ENCODE assay signal across 8 cellular contexts in the genomic region with DNA sequence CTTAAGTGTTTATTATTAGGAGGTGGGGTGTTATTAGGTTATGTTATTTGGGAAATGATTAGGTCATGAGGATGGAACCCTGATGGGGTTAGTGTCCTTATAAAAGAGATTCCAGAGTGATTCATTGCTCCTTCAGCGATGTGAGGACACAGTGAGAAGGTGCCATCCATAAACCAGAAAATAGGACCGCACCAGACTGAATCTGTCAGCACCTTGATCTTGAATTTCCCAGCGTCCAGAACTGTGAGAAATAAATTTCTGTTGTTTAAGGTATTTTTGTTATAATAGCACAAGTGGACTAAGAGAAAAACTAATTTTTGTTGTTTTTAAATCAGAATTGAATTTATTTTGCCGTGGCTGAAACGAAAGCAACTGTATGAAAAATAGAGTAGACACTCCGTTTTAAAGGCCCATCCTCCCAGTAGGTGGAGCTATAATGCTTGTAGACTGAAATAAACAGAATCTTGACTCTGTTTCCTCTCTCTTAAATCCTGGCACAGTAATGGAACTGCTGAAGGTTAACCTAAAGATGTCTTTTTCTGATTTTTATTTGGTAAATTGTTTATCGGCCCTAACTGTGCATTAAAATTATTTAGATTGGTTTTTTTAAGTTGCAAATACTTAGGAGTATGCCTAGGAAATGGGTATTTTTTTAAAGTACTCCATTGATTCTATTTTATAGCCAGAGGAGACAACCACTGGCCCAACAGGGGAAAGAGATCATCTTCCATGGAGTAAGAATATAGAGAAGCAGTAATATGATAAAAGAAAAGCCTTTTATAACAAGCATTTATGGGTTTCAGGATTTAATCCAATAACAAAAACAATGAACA.
A peak's percentile ranks its signal among the peaks of the same experiment; 100 is the strongest.
DNase-seq lines count a peak whose midpoint lies in the region; ATAC-seq and TF ChIP-seq lines count a peak whose summit lies in the region.

No MANE protein-coding gene starts in this region.

- no peaks in the 10 kb centered on the region for H3K4me1 ChIP-seq in Peyer's patch
- H3K4me1 ChIP-seq in mammary epithelial cell (ENCODE audit: insufficient read depth, low read length), result no peaks in the 10 kb centered on the region
- H3K4me1 ChIP-seq in subcutaneous abdominal adipose tissue (ENCODE audit: control insufficient read depth in 5 of 5, insufficient read depth in 5 of 5, low read length in 5 of 5), result peaks cover 0 to 4% (median 0%) of the 10 kb centered on the region in 5 donors

- peak; percentile 17 to 26 for DNase-seq in NCI-H187 (lab: John Stamatoyannopoulos, UW)
- no peak for DNase-seq in NCI-H187 treated with DMSO at 0.1 percent for 48 hours (lab: John Stamatoyannopoulos, UW)
- peak; percentile 50 for DNase-seq in HT-29 (ENCODE audit: low spot score)
- no peak for DNase-seq in Peyer's patch
- peak; percentile 40 for DNase-seq in mammary epithelial cell
- peak; percentile 73 for DNase-seq in left kidney (ENCODE audit: low read depth, low spot score)

- no peak overlapping the region for H3K27ac ChIP-seq in Peyer's patch
- H3K27ac ChIP-seq in mammary epithelial cell (ENCODE audit: insufficient read depth, low read depth, low read length), result no peak overlapping the region
- H3K27ac ChIP-seq in subcutaneous abdominal adipose tissue (ENCODE audit: low read depth, low read length), result no peak overlapping the region

- CTCF ChIA-PET in mammary epithelial cell (lab: Charles Lee; ENCODE audit: low non-redundant PET), result no interaction called here

- no peak for TF ChIP-seq POLR2A in Peyer's patch (IDR thresholded peaks at IDR 0.05)

- H4K20me1 ChIP-seq in mammary epithelial cell (ENCODE audit: insufficient read depth, low read length), result no peaks in the 10 kb centered on the region

- H3K9me3 ChIP-seq in Peyer's patch (no peaks in the 10 kb centered on the region), mammary epithelial cell (replicated peaks; ENCODE audit: insufficient read depth, low read length) (no peaks in the 10 kb centered on the region), subcutaneous abdominal adipose tissue (ENCODE audit: control insufficient read depth in 5 of 5, low read length in 5 of 5) (no peaks in the 10 kb centered on the region)

- H3K36me3 ChIP-seq in Peyer's patch (no peaks in the 10 kb centered on the region), mammary epithelial cell (ENCODE audit: insufficient read depth, low read length) (no peaks in the 10 kb centered on the region), subcutaneous abdominal adipose tissue (ENCODE audit: control insufficient read depth in 5 of 5, insufficient read depth in 5 of 5, low read length in 5 of 5) (no peaks in the 10 kb centered on the region)

- in situ Hi-C loops in mammary epithelial cell (cut with MboI; ENCODE audit: low sequenced_read_pairs in 2 of 2), result loop anchor here in 1 of 2 donors (10.0 kb wide), 1 partner anchor 313 kb away; no protein-coding TSS in a partner anchor

- H3K4me3 ChIP-seq in Peyer's patch, result peak overlapping the region in 2 of 4 donors; percentile 18 to 39
- peak overlapping the region; percentile 39 to 75 (median 57) for H3K4me3 ChIP-seq in mammary epithelial cell (replicated peaks in 1 of 3; ENCODE audit: insufficient read depth in 1 of 3, low read depth in 2 of 3, low read length in 3 of 3)
- H3K4me3 ChIP-seq in subcutaneous abdominal adipose tissue (ENCODE audit: low read depth in 1 of 5, low read length in 5 of 5), result peak overlapping the region; percentile 43 to 74 (median 60)

- no peaks in the 10 kb centered on the region for H3K27me3 ChIP-seq in Peyer's patch
- H3K27me3 ChIP-seq in mammary epithelial cell (ENCODE audit: insufficient read depth, low read length), result no peaks in the 10 kb centered on the region
- no peaks in the 10 kb centered on the region for H3K27me3 ChIP-seq in subcutaneous abdominal adipose tissue (ENCODE audit: control insufficient read depth in 5 of 5, insufficient read depth in 4 of 5, low read length in 5 of 5)

- H3K79me2 ChIP-seq in mammary epithelial cell (ENCODE audit: insufficient read depth, low read length), result no peaks in the 10 kb centered on the region

- WGBS in mammary epithelial cell (ENCODE audit: low coverage, missing lambda C conversion rate), result 8% methylated on average over 7 of the region's 7 CpGs

- intact Hi-C loops in mammary epithelial cell (cut with micrococcal nuclease), result loop anchor here (1.0 to 2.0 kb wide), 3 partner anchors 185 to 319 kb away; no protein-coding TSS in a partner anchor

- peak; percentile 85 for ATAC-seq in GM21367 (IDR thresholded peaks at IDR 0.05; ENCODE audit: unreplicated experiment)

- dilution Hi-C loops in mammary epithelial cell (cut with HindIII; ENCODE audit: low sequenced_read_pairs), result loop anchor here (5.0 kb wide), 1 partner anchor 65 kb away; no protein-coding TSS in a partner anchor

- H3K9ac ChIP-seq in mammary epithelial cell (ENCODE audit: insufficient read depth, low read length) (peak overlapping the region; percentile 27), subcutaneous abdominal adipose tissue (ENCODE audit: low read length in 5 of 5) (peak overlapping the region in 3 of 5 donors; percentile 25 to 77 (median 70))

- H2AFZ ChIP-seq in mammary epithelial cell (ENCODE audit: low read depth, low read length), result peak overlapping the region; percentile 76

- BruUV-seq in mammary epithelial cell (replicated peaks; lab: Mats Ljungman, UMichigan), result no TSS peak

- peak overlapping the region; percentile 83 for H3K4me2 ChIP-seq in mammary epithelial cell (ENCODE audit: insufficient read depth, low read depth, low read length)

- TF ChIP-seq CTCF in Peyer's patch (IDR thresholded peaks at IDR 0.05), result peak in 4 of 6 experiments; percentile 34 to 48 (median 46)
- TF ChIP-seq CTCF in mammary epithelial cell (conservative IDR thresholded peaks at IDR 0.05 in 1 of 2, IDR thresholded peaks at IDR 0.05 in 1 of 2; ENCODE audit: extremely low read depth in 1 of 2, insufficient read depth in 1 of 2, low read depth in 1 of 2, low read length in 2 of 2), result peak; percentile 68

Comparison
In these comparisons a context has a peak if more than half of its experiments do, and no peak if none do; other contexts are left out.
1. DNase-seq: peak in NCI-H187 (2 of 2), HT-29 (single experiment), mammary epithelial cell (single experiment) and left kidney (single experiment); none in NCI-H187 treated with DMSO at 0.1 percent for 48 hours (single experiment) and Peyer's patch (0 of 3).